Comparison of ENCODE assay signal across 8 cellular contexts in genomic region chr3:14948609-14949038, GRCh38. TPM values are rescaled to one million over a fixed set of nuclear protein-coding genes. Genes with fewer than 3 reads are reported as not detected.
A peak's percentile ranks its signal among the peaks of the same experiment; 100 is the strongest.
DNase-seq lines count a peak whose midpoint lies in the region; ATAC-seq and TF ChIP-seq lines count a peak whose summit lies in the region.

No MANE protein-coding gene starts in this region.

- H3K27ac Mint-ChIP-seq in progenitor cell of endocrine pancreas = peak overlapping the region; percentile 100

- peak overlapping the region; percentile 99 for H3K4me3 Mint-ChIP-seq in progenitor cell of endocrine pancreas (ENCODE audit: low read depth)

- no peak for ATAC-seq in GM18511 (IDR thresholded peaks at IDR 0.05; ENCODE audit: unreplicated experiment)
- ATAC-seq in HG02938 (IDR thresholded peaks at IDR 0.05; ENCODE audit: unreplicated experiment) = no peak

- no peak for DNase-seq in NB4 (ENCODE audit: low read depth)
- no peak for DNase-seq in epithelial cell of esophagus (ENCODE audit: low read depth)
- DNase-seq in progenitor cell of endocrine pancreas (ENCODE audit: low spot score, unreplicated experiment) = no peak
- no peak for DNase-seq in SIG-M5 (lab: John Stamatoyannopoulos, UW)
- no peak for DNase-seq in NCI-H748 treated with DMSO at 0.1 percent for 48 hours (lab: John Stamatoyannopoulos, UW)

- no peaks in the 10 kb centered on the region for H3K9me3 Mint-ChIP-seq in progenitor cell of endocrine pancreas (ENCODE audit: low read depth)

- H3K4me3 ChIP-seq in GM08714 (ENCODE audit: low read length) (peak overlapping the region; percentile 98), NB4 (ENCODE audit: low read depth, low read length) (peak overlapping the region; percentile 73), epithelial cell of esophagus (ENCODE audit: low read length) (peak overlapping the region; percentile 71)

- H3K27me3 Mint-ChIP-seq in progenitor cell of endocrine pancreas = no peaks in the 10 kb centered on the region

- peaks cover 39% of the 10 kb centered on the region for H3K4me1 Mint-ChIP-seq in progenitor cell of endocrine pancreas (ENCODE audit: low read depth)

- TF ChIP-seq POLR2A in NB4 (IDR thresholded peaks at IDR 0.05; ENCODE audit: extremely low read depth, insufficient read length) = no peak

- peaks cover 11% of the 10 kb centered on the region for H3K36me3 Mint-ChIP-seq in progenitor cell of endocrine pancreas (ENCODE audit: insufficient read depth)

- TF ChIP-seq CTCF in NB4 (IDR thresholded peaks at IDR 0.05; ENCODE audit: low read depth, low read length) = no peak
- TF ChIP-seq CTCF in epithelial cell of esophagus (IDR thresholded peaks at IDR 0.05; ENCODE audit: insufficient read depth, low read depth, low read length, missing control alignments) = no peak
- TF ChIP-seq CTCF in progenitor cell of endocrine pancreas (IDR thresholded peaks at IDR 0.05; ENCODE audit: unreplicated experiment) = no peak

RNA-seq across cellular contexts. Expression of gene NR2C2, which starts 1.2 kb away (rescaled TPM):
- total RNA-seq in progenitor cell of endocrine pancreas = 56.0 and 58.8 TPM in 2 replicates
